Comparison of ENCODE assay signal across 23 cellular contexts in the genomic region with DNA sequence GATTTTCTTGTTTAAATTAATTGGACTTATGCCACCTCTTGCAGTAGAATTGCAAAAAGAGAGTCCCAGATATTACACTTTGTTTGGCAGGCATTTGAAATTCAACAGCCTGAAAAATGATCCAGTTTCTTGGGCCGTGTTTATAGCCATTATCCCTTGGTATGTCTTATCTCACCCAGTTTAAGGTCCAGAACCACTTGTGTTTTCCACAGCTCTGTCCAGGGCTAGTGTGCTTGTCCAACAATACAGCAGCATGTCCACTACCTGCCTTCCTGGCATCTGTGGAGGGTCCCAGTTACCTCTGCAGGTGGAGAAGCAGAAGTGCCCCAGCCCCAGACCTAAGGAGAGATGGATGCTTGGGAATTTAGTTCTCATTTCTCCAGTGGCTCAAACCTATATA.
DNase-seq lines count a peak whose midpoint lies in the region; ATAC-seq and TF ChIP-seq lines count a peak whose summit lies in the region.
"Had no signal": no experiment of that assay in that cellular context is flagged by ENCODE, and none has a peak within 500 bp of the region (broad histone marks: within the 10 kb centered on the region; RNA-seq: fewer than 3 reads in every experiment).

No MANE protein-coding gene starts in this region.

- peak overlapping the region; percentile 33 for H3K9ac ChIP-seq in trophoblast cell (ENCODE audit: low read length)
- H3K9ac ChIP-seq: BLaER1 treated with 17β-estradiol and CSF1 and Interleukin-3, amounts not matched to agents 10 nM and 100 nM; GM23248 had no signal

- H3K23ac ChIP-seq in trophoblast cell (ENCODE audit: low read length) = no peak overlapping the region

- H3K4me1 ChIP-seq in right atrium auricular region = peaks cover 0 to 12% of the 10 kb centered on the region in 2 donors
- no peaks in the 10 kb centered on the region for H3K4me1 ChIP-seq in trophoblast cell (ENCODE audit: control insufficient read depth in 1 of 2, insufficient read depth in 2 of 2, low read length in 2 of 2)
- no peaks in the 10 kb centered on the region for H3K4me1 ChIP-seq in gastrocnemius medialis
- H3K4me1 ChIP-seq: A549, BE2C had no signal

- ATAC-seq in Right ventricle myocardium superior (ENCODE audit: poor library complexity) (peak; percentile 74), left cardiac atrium (peak; percentile 55 to 66), gastrocnemius medialis (no peak)
- ATAC-seq: A549, GM12878 had no signal

- no peak overlapping the region for H2BK120ac ChIP-seq in trophoblast cell (ENCODE audit: insufficient read depth, low read length, poor library complexity)

- TF ChIP-seq CTCF in right atrium auricular region (IDR thresholded peaks at IDR 0.05) (no peak), coronary artery (IDR thresholded peaks at IDR 0.05) (no peak), gastrocnemius medialis (IDR thresholded peaks at IDR 0.05 in 4 of 5, conservative IDR thresholded peaks at IDR 0.05 in 1 of 5) (no peak)

- H3K79me1 ChIP-seq in trophoblast cell (ENCODE audit: low read length) = no peaks in the 10 kb centered on the region

- no peak for TF ChIP-seq POLR2A in gastrocnemius medialis (IDR thresholded peaks at IDR 0.05)

- intact Hi-C loops in Right ventricle myocardium superior (cut with DNase I) (no loop called here), left cardiac atrium (cut with DNase I) (no loop called here), gastrocnemius medialis (cut with DNase I; ENCODE audit: low total_unique reads) (no loop called here)

- H3K14ac ChIP-seq in trophoblast cell (ENCODE audit: low read length) = no peak overlapping the region

- no peak overlapping the region for H3K27ac ChIP-seq in right atrium auricular region
- H3K27ac ChIP-seq in coronary artery = no peak overlapping the region
- H3K27ac ChIP-seq in trophoblast cell (ENCODE audit: low read depth, low read length) = no peak overlapping the region
- no peak overlapping the region for H3K27ac ChIP-seq in gastrocnemius medialis
- H3K27ac ChIP-seq: A549; BLaER1 treated with 17β-estradiol and CSF1 and Interleukin-3, amounts not matched to agents 10 nM and 100 nM; GM23248 had no signal

- no peak overlapping the region for H4K91ac ChIP-seq in trophoblast cell (ENCODE audit: low read depth, low read length)

- H3K4me2 ChIP-seq in trophoblast cell (ENCODE audit: low read length) = no peak overlapping the region
- H3K4me2 ChIP-seq: A549; BLaER1 treated with 17β-estradiol and CSF1 and Interleukin-3, amounts not matched to agents 10 nM and 100 nM had no signal

- H3K4ac ChIP-seq in trophoblast cell (ENCODE audit: low read depth, low read length) = no peak overlapping the region

- WGBS in trophoblast cell (ENCODE audit: extremely low coverage, insufficient coverage, insufficient read length) = no CpG with 5 or more reads among the region's 1 CpG

- H2BK12ac ChIP-seq in trophoblast cell (ENCODE audit: low read length) = no peak overlapping the region

- in situ Hi-C loops in gastrocnemius medialis (cut with MboI; ENCODE audit: low sequenced_read_pairs in 4 of 4) = loop anchor here in 1 of 4 donors (25.0 kb wide), 1 partner anchor 653 kb away; no protein-coding TSS in a partner anchor

- H4K12ac ChIP-seq in trophoblast cell (ENCODE audit: low read depth, low read length) = no peak overlapping the region

- H3K36me3 ChIP-seq in right atrium auricular region = no peaks in the 10 kb centered on the region
- no peaks in the 10 kb centered on the region for H3K36me3 ChIP-seq in trophoblast cell (ENCODE audit: control insufficient read depth in 1 of 2, insufficient read depth in 2 of 2, low read length in 2 of 2)
- no peaks in the 10 kb centered on the region for H3K36me3 ChIP-seq in gastrocnemius medialis
- H3K36me3 ChIP-seq: BE2C; BLaER1 treated with 17β-estradiol and CSF1 and Interleukin-3, amounts not matched to agents 10 nM and 100 nM had no signal

- H3K18ac ChIP-seq in trophoblast cell (ENCODE audit: low read length) = no peak overlapping the region

- DNase-seq in Right ventricle myocardium superior (no peak), right atrium auricular region (ENCODE audit: low spot score) (no peak), coronary artery (ENCODE audit: low spot score) (peak; percentile 4), left cardiac atrium (no peak), trophoblast cell (no peak), NCI-H345 (lab: John Stamatoyannopoulos, UW) (no peak), gastrocnemius medialis (no peak)
- DNase-seq: 8988T; ACHN; AML-193; BE2C; CD4-positive, alpha-beta T cell; CD8-positive, alpha-beta memory T cell; DMS 273 treated with DMSO at 0.1 percent for 48 hours; DMS79; EL; GDM1; GM23248; H7; HCEC 1CT had no signal

- H2BK5ac ChIP-seq in trophoblast cell (ENCODE audit: low read depth, low read length, poor library complexity) = no peak overlapping the region

- H3K27me3 ChIP-seq in right atrium auricular region (no peaks in the 10 kb centered on the region), trophoblast cell (ENCODE audit: insufficient read depth, low read length) (no peaks in the 10 kb centered on the region), gastrocnemius medialis (no peaks in the 10 kb centered on the region)
- H3K27me3 ChIP-seq: BE2C; BLaER1 treated with 17β-estradiol and CSF1 and Interleukin-3, amounts not matched to agents 10 nM and 100 nM had no signal

- H3K9me3 ChIP-seq in right atrium auricular region = no peaks in the 10 kb centered on the region
- H3K9me3 ChIP-seq in trophoblast cell (ENCODE audit: insufficient read depth, low read depth, low read length) = no peaks in the 10 kb centered on the region
- H3K9me3 ChIP-seq in gastrocnemius medialis = no peaks in the 10 kb centered on the region
- H3K9me3 ChIP-seq: A549, BE2C had no signal

- H3K4me3 ChIP-seq in right atrium auricular region (no peak overlapping the region), coronary artery (no peak overlapping the region), trophoblast cell (ENCODE audit: low read depth, low read length) (no peak overlapping the region), gastrocnemius medialis (no peak overlapping the region)
- H3K4me3 ChIP-seq: A549; BLaER1 treated with 17β-estradiol and CSF1 and Interleukin-3, amounts not matched to agents 10 nM and 100 nM; GM12878; GM23248 had no signal

- no peak overlapping the region for H4K8ac ChIP-seq in trophoblast cell (ENCODE audit: low read depth, low read length)

- H3K79me2 ChIP-seq in trophoblast cell (ENCODE audit: control insufficient read depth, insufficient read depth, low read length, poor library complexity) = no peaks in the 10 kb centered on the region

- H2AFZ ChIP-seq in trophoblast cell (ENCODE audit: insufficient read depth, low read length, poor library complexity) = no peak overlapping the region
- H2AFZ ChIP-seq: GM23248 had no signal

- H2AK5ac ChIP-seq in trophoblast cell (ENCODE audit: low read length) = no peak overlapping the region

Comparison
In these comparisons a context has a peak if more than half of its experiments do, and no peak if none do; other contexts are left out.
1. ATAC-seq: peak in Right ventricle myocardium superior (single experiment) and left cardiac atrium (2 of 2); none in gastrocnemius medialis (0 of 2).